Comparison of ENCODE assay signal across 28 cellular contexts in genomic region chr15:98524274-98524673, GRCh38.
"Had no signal": no experiment of that assay in that cellular context is flagged by ENCODE, and none has a peak within 500 bp of the region (broad histone marks: within the 10 kb centered on the region; RNA-seq: fewer than 3 reads in every experiment).

No MANE protein-coding gene starts in this region.

- H3K9me3 ChIP-seq: breast epithelium, esophagus muscularis mucosa, left lung, lower lobe of right lung, psoas muscle, right atrium auricular region, spleen, upper lobe of right lung had no signal

- H3K9ac ChIP-seq: parathyroid adenoma had no signal

- H3K4me1 Mint-ChIP-seq: activated naive CD8-positive, alpha-beta T cell treated with anti-CD3 and anti-CD28 coated beads, Interleukin-2, amount 10 ng/mL, durations not matched to agents 7 days and 5 days; T-helper 17 cell had no signal

- DNase-seq: activated CD4-positive, alpha-beta memory T cell treated with anti-CD3 and anti-CD28 coated beads for 36 hours; activated CD4-positive, alpha-beta T cell treated with anti-CD3 and anti-CD28 coated beads, Interleukin-2, amount 10 ng/mL, durations not matched to agents 24 days and 14 days; activated CD4-positive, CD25-positive, alpha-beta regulatory T cell treated with anti-CD3 and anti-CD28 coated beads, Interleukin-2, amount 50 U/mL, for 72 hours; activated CD8-positive, alpha-beta memory T cell treated with anti-CD3 and anti-CD28 coated beads, Interleukin-2, amount 50 U/mL, for 4 hours; activated gamma-delta T cell; activated naive CD4-positive, alpha-beta T cell treated with anti-CD3 and anti-CD28 coated beads, Interleukin-2, amount 10 ng/mL, durations not matched to agents 7 days and 5 days; activated naive CD8-positive, alpha-beta T cell treated with anti-CD3 and anti-CD28 coated beads, Interleukin-2, amount 10 ng/mL, durations not matched to agents 7 days and 5 days; activated T-cell treated with anti-CD3 and anti-CD28 coated beads, Interleukin-2, amount 50 U/mL, for 1 hour; central memory CD4-positive, alpha-beta T cell; kidney glomerular epithelial cell; left lung; lower lobe of right lung; mesenchymal stem cell; natural killer cell; occipital lobe; psoas muscle; spleen; stimulated activated CD4-positive, alpha-beta T cell treated with anti-CD3 and anti-CD28 coated beads, Interleukin-2, amount 100 ng/mL, for 48 hours; T-helper 17 cell; T1000; upper lobe of right lung; WERI-Rb-1 had no signal

- H2AFZ ChIP-seq: parathyroid adenoma had no signal

- H3K36me3 ChIP-seq: breast epithelium, esophagus muscularis mucosa, left lung, lower lobe of right lung, right atrium auricular region, spleen, upper lobe of right lung, WERI-Rb-1 had no signal

- H3K27me3 ChIP-seq: breast epithelium, esophagus muscularis mucosa, left lung, right atrium auricular region, upper lobe of right lung had no signal

- ATAC-seq: left lung, lower lobe of right lung, natural killer cell, psoas muscle, T-helper 17 cell, upper lobe of right lung had no signal

- H3K27ac Mint-ChIP-seq: activated CD4-positive, alpha-beta memory T cell treated with anti-CD3 and anti-CD28 coated beads for 36 hours; activated CD4-positive, alpha-beta T cell treated with anti-CD3 and anti-CD28 coated beads, Interleukin-2, amount 10 ng/mL, durations not matched to agents 24 days and 14 days; activated naive CD4-positive, alpha-beta T cell treated with anti-CD3 and anti-CD28 coated beads, Interleukin-2, amount 10 ng/mL, durations not matched to agents 7 days and 5 days; activated naive CD8-positive, alpha-beta T cell treated with anti-CD3 and anti-CD28 coated beads, Interleukin-2, amount 10 ng/mL, durations not matched to agents 7 days and 5 days; dendritic cell treated with granulocyte-macrophage colony-stimulating factor and Interleukin-4, amounts not matched to agents 40 ng/mL and 50 ng/mL, for 4 days; natural killer cell; stimulated activated naive CD8-positive, alpha-beta T cell treated with anti-CD3 and anti-CD28 coated beads, Interleukin-15, Interleukin-2, amounts not matched to agents 100 ng/mL and 50 ng/mL, for 24 hours; T-helper 17 cell had no signal

- H3K36me3 Mint-ChIP-seq: activated CD4-positive, alpha-beta memory T cell treated with anti-CD3 and anti-CD28 coated beads for 36 hours; activated naive CD4-positive, alpha-beta T cell treated with anti-CD3 and anti-CD28 coated beads, Interleukin-2, amount 10 ng/mL, durations not matched to agents 7 days and 5 days; activated naive CD8-positive, alpha-beta T cell treated with anti-CD3 and anti-CD28 coated beads, Interleukin-2, amount 10 ng/mL, durations not matched to agents 7 days and 5 days; natural killer cell had no signal

- H3K9me3 Mint-ChIP-seq: activated CD4-positive, alpha-beta memory T cell treated with anti-CD3 and anti-CD28 coated beads for 36 hours; activated CD4-positive, alpha-beta T cell treated with anti-CD3 and anti-CD28 coated beads, Interleukin-2, amount 10 ng/mL, durations not matched to agents 24 days and 14 days; activated naive CD4-positive, alpha-beta T cell treated with anti-CD3 and anti-CD28 coated beads, Interleukin-2, amount 10 ng/mL, durations not matched to agents 7 days and 5 days; activated naive CD8-positive, alpha-beta T cell treated with anti-CD3 and anti-CD28 coated beads, Interleukin-2, amount 10 ng/mL, durations not matched to agents 7 days and 5 days; dendritic cell treated with granulocyte-macrophage colony-stimulating factor and Interleukin-4, amounts not matched to agents 40 ng/mL and 50 ng/mL, for 4 days; natural killer cell; stimulated activated naive CD8-positive, alpha-beta T cell treated with anti-CD3 and anti-CD28 coated beads, Interleukin-15, Interleukin-2, amounts not matched to agents 100 ng/mL and 50 ng/mL, for 24 hours had no signal

- H3K4me3 Mint-ChIP-seq: activated CD4-positive, alpha-beta memory T cell treated with anti-CD3 and anti-CD28 coated beads for 36 hours; activated CD4-positive, alpha-beta T cell treated with anti-CD3 and anti-CD28 coated beads, Interleukin-2, amount 10 ng/mL, durations not matched to agents 24 days and 14 days; activated naive CD4-positive, alpha-beta T cell treated with anti-CD3 and anti-CD28 coated beads, Interleukin-2, amount 10 ng/mL, durations not matched to agents 7 days and 5 days; activated naive CD8-positive, alpha-beta T cell treated with anti-CD3 and anti-CD28 coated beads, Interleukin-2, amount 10 ng/mL, durations not matched to agents 7 days and 5 days; dendritic cell treated with granulocyte-macrophage colony-stimulating factor and Interleukin-4, amounts not matched to agents 40 ng/mL and 50 ng/mL, for 4 days; natural killer cell; stimulated activated naive CD8-positive, alpha-beta T cell treated with anti-CD3 and anti-CD28 coated beads, Interleukin-15, Interleukin-2, amounts not matched to agents 100 ng/mL and 50 ng/mL, for 24 hours; T-helper 17 cell had no signal

- H3K4me3 ChIP-seq: breast epithelium, esophagus muscularis mucosa, left lung, lower lobe of right lung, psoas muscle, right atrium auricular region, spleen, upper lobe of right lung had no signal

- H3K4me1 ChIP-seq: breast epithelium, parathyroid adenoma, psoas muscle, upper lobe of right lung had no signal

- H3K79me2 ChIP-seq: parathyroid adenoma had no signal

- H3K27ac ChIP-seq: esophagus muscularis mucosa, left lung, lower lobe of right lung, parathyroid adenoma, psoas muscle, upper lobe of right lung, WERI-Rb-1 had no signal
